ENCODE assay signal across 23 cellular contexts in the genomic region with DNA sequence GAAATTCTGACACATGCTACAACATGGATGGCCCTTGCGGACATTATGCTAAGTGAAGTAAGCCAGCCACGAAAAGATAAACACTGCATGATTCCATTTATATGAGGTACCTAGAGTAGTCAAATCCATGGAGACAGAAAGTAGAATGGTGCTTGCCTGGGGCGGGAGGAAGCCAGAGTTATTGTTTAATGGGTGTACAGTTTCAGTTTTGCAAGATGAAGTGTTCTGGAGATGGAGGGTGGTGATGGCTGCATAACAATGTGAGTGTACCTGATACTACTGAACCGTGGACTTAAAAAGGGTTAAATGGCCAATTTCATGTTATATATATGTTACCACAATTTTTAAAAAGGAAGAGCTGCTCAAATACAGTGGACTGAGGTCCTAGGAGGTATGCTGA.
"Had no signal": no experiment of that assay in that cellular context is flagged by ENCODE, and none has a peak within 500 bp of the region (broad histone marks: within the 10 kb centered on the region; RNA-seq: fewer than 3 reads in every experiment).

No MANE protein-coding gene starts in this region.

- H3K4me3 Mint-ChIP-seq: effector memory CD8-positive, alpha-beta T cell; immature natural killer cell; naive thymus-derived CD8-positive, alpha-beta T cell; nephron progenitor cell; stimulated activated memory B cell treated with anti-CD40 and anti-IgM and Interleukin-4, amounts not matched to agents 10 μg/mL and 1 μg/mL and 100 μg/mL, for 72 hours; type B pancreatic cell had no signal

- H3K36me3 ChIP-seq: lower lobe of right lung, ovary, sigmoid colon, tibial artery had no signal

- H3K9me3 ChIP-seq: lower lobe of right lung, ovary, psoas muscle, sigmoid colon, testis, tibial artery had no signal

- ATAC-seq: effector memory CD8-positive, alpha-beta T cell; left ventricle myocardium superior; lower lobe of right lung; naive thymus-derived CD8-positive, alpha-beta T cell; psoas muscle; stimulated activated memory B cell treated with anti-CD40 and anti-IgM and Interleukin-4, amounts not matched to agents 10 μg/mL and 1 μg/mL and 100 μg/mL, for 72 hours had no signal

- FAIRE-seq: endometrium, frontal cortex had no signal

- H3K27ac ChIP-seq: lower lobe of right lung, ovary, psoas muscle, sigmoid colon, testis, tibial artery had no signal

- H3K36me3 Mint-ChIP-seq: immature natural killer cell; naive thymus-derived CD8-positive, alpha-beta T cell; stimulated activated memory B cell treated with anti-CD40 and anti-IgM and Interleukin-4, amounts not matched to agents 10 μg/mL and 1 μg/mL and 100 μg/mL, for 72 hours had no signal

- H3K27me3 ChIP-seq: ovary, sigmoid colon, testis, tibial artery had no signal

- DNase-seq: effector memory CD8-positive, alpha-beta T cell; hypothalamus; immature natural killer cell; islet precursor cell; left ventricle myocardium superior; lower lobe of right lung; naive thymus-derived CD8-positive, alpha-beta T cell; nephron progenitor cell; occipital lobe; ovary; psoas muscle; right cardiac atrium; sigmoid colon; stimulated activated CD4-positive, alpha-beta T cell treated with anti-CD3 and anti-CD28 coated beads, Interleukin-4, amount 100 ng/mL, for 4 hours; stimulated activated naive CD8-positive, alpha-beta T cell treated with anti-CD3 and anti-CD28 coated beads, Interleukin-15, Interleukin-2, amounts not matched to agents 100 U/mL and 50 U/mL, for 24 hours; substantia nigra; testis; tibial artery had no signal

- H3K4me1 Mint-ChIP-seq: immature natural killer cell; stimulated activated memory B cell treated with anti-CD40 and anti-IgM and Interleukin-4, amounts not matched to agents 10 μg/mL and 1 μg/mL and 100 μg/mL, for 72 hours had no signal

- H3K9me3 Mint-ChIP-seq: effector memory CD8-positive, alpha-beta T cell; naive thymus-derived CD8-positive, alpha-beta T cell; nephron progenitor cell; stimulated activated memory B cell treated with anti-CD40 and anti-IgM and Interleukin-4, amounts not matched to agents 10 μg/mL and 1 μg/mL and 100 μg/mL, for 72 hours; type B pancreatic cell had no signal

- H3K4me3 ChIP-seq: coronary artery, lower lobe of right lung, ovary, psoas muscle, sigmoid colon, testis, tibial artery had no signal

- H3K27ac Mint-ChIP-seq: immature natural killer cell; naive thymus-derived CD8-positive, alpha-beta T cell; nephron progenitor cell; stimulated activated memory B cell treated with anti-CD40 and anti-IgM and Interleukin-4, amounts not matched to agents 10 μg/mL and 1 μg/mL and 100 μg/mL, for 72 hours; type B pancreatic cell had no signal

- H3K4me1 ChIP-seq: psoas muscle had no signal
